26 cellular contexts compared by ENCODE assay signal in genomic region chr4:2155246-2155645, GRCh38.
"Had no signal": no experiment of that assay in that cellular context is flagged by ENCODE, and none has a peak within 500 bp of the region (broad histone marks: within the 10 kb centered on the region; RNA-seq: fewer than 3 reads in every experiment).

No MANE protein-coding gene starts in this region.

- H3K36me3 ChIP-seq: stomach, suprapubic skin, thoracic aorta, thyroid gland, tibial artery, tibial nerve, transverse colon, upper lobe of left lung, upper lobe of right lung, uterus, vagina had no signal

- H3K9me3 ChIP-seq: suprapubic skin, testis, thoracic aorta, thyroid gland, tibial artery, transverse colon, upper lobe of left lung, upper lobe of right lung, uterus, vagina had no signal

- H3K27ac ChIP-seq: stomach, suprapubic skin, testis, thoracic aorta, thyroid gland, tibial artery, tibial nerve, transverse colon, upper lobe of left lung, upper lobe of right lung, uterus, vagina had no signal

- H3K27me3 ChIP-seq: stomach, suprapubic skin, testis, thyroid gland, tibial artery, tibial nerve, transverse colon, upper lobe of left lung, upper lobe of right lung, uterus, vagina had no signal

- DNase-seq: stimulated activated CD4-positive, alpha-beta T cell treated with anti-CD3 and anti-CD28 coated beads, Interleukin-2, amount 100 ng/mL, for 48 hours; stimulated activated CD4-positive, alpha-beta T cell treated with anti-CD3 and anti-CD28 coated beads, Interleukin-4, amount 100 ng/mL, for 1 hour; stimulated activated CD4-positive, alpha-beta T cell treated with anti-CD3 and anti-CD28 coated beads, Interleukin-4, amount 100 ng/mL, for 24 hours; stimulated activated CD4-positive, alpha-beta T cell treated with anti-CD3 and anti-CD28 coated beads, Interleukin-4, amount 100 ng/mL, for 4 hours; stimulated activated CD8-positive, alpha-beta memory T cell treated with anti-CD3 and anti-CD28 coated beads, Interleukin-4, amount 100 ng/mL, for 48 hours; stimulated activated naive B cell treated with anti-CD40 and anti-IgM and Interleukin-4, amounts not matched to agents 10 μg/mL and 1 μg/mL and 100 μg/mL, for 72 hours; stimulated activated naive CD4-positive, alpha-beta T cell; stimulated activated naive CD4-positive, alpha-beta T cell treated with Interleukin-2 at 50 U/mL for 16 hours; stimulated activated naive CD8-positive, alpha-beta T cell treated with anti-CD3 and anti-CD28 coated beads, Interleukin-15, amount 100 ng/mL, for 72 hours; stimulated activated naive CD8-positive, alpha-beta T cell treated with anti-CD3 and anti-CD28 coated beads, Interleukin-15, Interleukin-2, amounts not matched to agents 100 U/mL and 50 U/mL, for 24 hours; stomach; substantia nigra; testis; thyroid gland; tibial artery; transverse colon; trophoblast cell; upper lobe of left lung; upper lobe of right lung; uterus had no signal

- H3K4me1 ChIP-seq: stomach, suprapubic skin, testis, thyroid gland, tibial artery, tibial nerve, upper lobe of left lung, upper lobe of right lung, uterus, vagina had no signal

- H3K4me3 ChIP-seq: stomach, suprapubic skin, testis, thoracic aorta, thyroid gland, tibial artery, tibial nerve, transverse colon, upper lobe of left lung, upper lobe of right lung, uterus, vagina had no signal

- ATAC-seq: stimulated activated effector memory CD8-positive, alpha-beta T cell treated with anti-CD3 and anti-CD28 coated beads, Interleukin-12 subunit alpha, Interleukin-12 subunit beta, amount 100 ng/mL, for 72 hours; stimulated activated memory B cell treated with anti-CD40 and anti-IgM and Interleukin-4, amounts not matched to agents 10 μg/mL and 1 μg/mL and 100 μg/mL, for 72 hours; stimulated activated naive B cell treated with anti-CD40 and anti-IgM and Interleukin-4, amounts not matched to agents 10 μg/mL and 1 μg/mL and 100 μg/mL, for 72 hours; stimulated activated naive CD8-positive, alpha-beta T cell treated with anti-CD3 and anti-CD28 coated beads, Interleukin-15, amount 100 ng/mL, for 72 hours; stimulated activated naive CD8-positive, alpha-beta T cell treated with anti-CD3 and anti-CD28 coated beads, Interleukin-15, Interleukin-2, amounts not matched to agents 100 U/mL and 50 U/mL, for 24 hours; upper lobe of right lung had no signal
